Comparison of ENCODE assay signal across 5 cellular contexts in genomic region chr1:109305991-109306390, GRCh38. TPM values are rescaled to one million over a fixed set of nuclear protein-coding genes. Genes with fewer than 3 reads are reported as not detected.
"Had no signal": no experiment of that assay in that cellular context is flagged by ENCODE, and none has a peak within 500 bp of the region (broad histone marks: within the 10 kb centered on the region; RNA-seq: fewer than 3 reads in every experiment).

No MANE protein-coding gene starts in this region.

RNA-seq across cellular contexts. Expression of gene MYBPHL, which starts 0.8 kb away (rescaled TPM):
- total RNA-seq: epithelial cell of proximal tubule; natural killer cell treated with Interleukin-12 subunit alpha and Interleukin-12 subunit beta and Interleukin-15 and Interleukin-18, amount 100 ng/mL, for 72 hours; omental fat pad; Right ventricle myocardium inferior; stomach had no signal
